ENCODE assay signal across 2 cellular contexts in genomic region chr4:153481474-153481873, GRCh38.
TF ChIP-seq lines count a peak whose summit lies in the region.

No MANE protein-coding gene starts in this region.

TF ChIP-seq in GM23338, 12 proteins besides CTCF, POLR2A, EP300 and RAD21:
- TF ChIP-seq ZNF114 (CRISPR knock-in tag; IDR thresholded peaks at IDR 0.05), result no peak
- TF ChIP-seq EZH2 (IDR thresholded peaks at IDR 0.05; ENCODE audit: low read depth, unreplicated experiment), result no peak
- TF ChIP-seq NANOG (IDR thresholded peaks at IDR 0.05; ENCODE audit: borderline replicate concordance), result no peak
- TF ChIP-seq ZNF331 (CRISPR knock-in tag; IDR thresholded peaks at IDR 0.05; ENCODE audit: low read depth), result no peak
- no peak for TF ChIP-seq JUNB (IDR thresholded peaks at IDR 0.05; ENCODE audit: unreplicated experiment)
- no peak for TF ChIP-seq STAT1 (IDR thresholded peaks at IDR 0.05; ENCODE audit: unreplicated experiment)
- TF ChIP-seq EZH2phosphoT487 (IDR thresholded peaks at IDR 0.05; ENCODE audit: unreplicated experiment), result no peak
- TF ChIP-seq, protein P1, sequence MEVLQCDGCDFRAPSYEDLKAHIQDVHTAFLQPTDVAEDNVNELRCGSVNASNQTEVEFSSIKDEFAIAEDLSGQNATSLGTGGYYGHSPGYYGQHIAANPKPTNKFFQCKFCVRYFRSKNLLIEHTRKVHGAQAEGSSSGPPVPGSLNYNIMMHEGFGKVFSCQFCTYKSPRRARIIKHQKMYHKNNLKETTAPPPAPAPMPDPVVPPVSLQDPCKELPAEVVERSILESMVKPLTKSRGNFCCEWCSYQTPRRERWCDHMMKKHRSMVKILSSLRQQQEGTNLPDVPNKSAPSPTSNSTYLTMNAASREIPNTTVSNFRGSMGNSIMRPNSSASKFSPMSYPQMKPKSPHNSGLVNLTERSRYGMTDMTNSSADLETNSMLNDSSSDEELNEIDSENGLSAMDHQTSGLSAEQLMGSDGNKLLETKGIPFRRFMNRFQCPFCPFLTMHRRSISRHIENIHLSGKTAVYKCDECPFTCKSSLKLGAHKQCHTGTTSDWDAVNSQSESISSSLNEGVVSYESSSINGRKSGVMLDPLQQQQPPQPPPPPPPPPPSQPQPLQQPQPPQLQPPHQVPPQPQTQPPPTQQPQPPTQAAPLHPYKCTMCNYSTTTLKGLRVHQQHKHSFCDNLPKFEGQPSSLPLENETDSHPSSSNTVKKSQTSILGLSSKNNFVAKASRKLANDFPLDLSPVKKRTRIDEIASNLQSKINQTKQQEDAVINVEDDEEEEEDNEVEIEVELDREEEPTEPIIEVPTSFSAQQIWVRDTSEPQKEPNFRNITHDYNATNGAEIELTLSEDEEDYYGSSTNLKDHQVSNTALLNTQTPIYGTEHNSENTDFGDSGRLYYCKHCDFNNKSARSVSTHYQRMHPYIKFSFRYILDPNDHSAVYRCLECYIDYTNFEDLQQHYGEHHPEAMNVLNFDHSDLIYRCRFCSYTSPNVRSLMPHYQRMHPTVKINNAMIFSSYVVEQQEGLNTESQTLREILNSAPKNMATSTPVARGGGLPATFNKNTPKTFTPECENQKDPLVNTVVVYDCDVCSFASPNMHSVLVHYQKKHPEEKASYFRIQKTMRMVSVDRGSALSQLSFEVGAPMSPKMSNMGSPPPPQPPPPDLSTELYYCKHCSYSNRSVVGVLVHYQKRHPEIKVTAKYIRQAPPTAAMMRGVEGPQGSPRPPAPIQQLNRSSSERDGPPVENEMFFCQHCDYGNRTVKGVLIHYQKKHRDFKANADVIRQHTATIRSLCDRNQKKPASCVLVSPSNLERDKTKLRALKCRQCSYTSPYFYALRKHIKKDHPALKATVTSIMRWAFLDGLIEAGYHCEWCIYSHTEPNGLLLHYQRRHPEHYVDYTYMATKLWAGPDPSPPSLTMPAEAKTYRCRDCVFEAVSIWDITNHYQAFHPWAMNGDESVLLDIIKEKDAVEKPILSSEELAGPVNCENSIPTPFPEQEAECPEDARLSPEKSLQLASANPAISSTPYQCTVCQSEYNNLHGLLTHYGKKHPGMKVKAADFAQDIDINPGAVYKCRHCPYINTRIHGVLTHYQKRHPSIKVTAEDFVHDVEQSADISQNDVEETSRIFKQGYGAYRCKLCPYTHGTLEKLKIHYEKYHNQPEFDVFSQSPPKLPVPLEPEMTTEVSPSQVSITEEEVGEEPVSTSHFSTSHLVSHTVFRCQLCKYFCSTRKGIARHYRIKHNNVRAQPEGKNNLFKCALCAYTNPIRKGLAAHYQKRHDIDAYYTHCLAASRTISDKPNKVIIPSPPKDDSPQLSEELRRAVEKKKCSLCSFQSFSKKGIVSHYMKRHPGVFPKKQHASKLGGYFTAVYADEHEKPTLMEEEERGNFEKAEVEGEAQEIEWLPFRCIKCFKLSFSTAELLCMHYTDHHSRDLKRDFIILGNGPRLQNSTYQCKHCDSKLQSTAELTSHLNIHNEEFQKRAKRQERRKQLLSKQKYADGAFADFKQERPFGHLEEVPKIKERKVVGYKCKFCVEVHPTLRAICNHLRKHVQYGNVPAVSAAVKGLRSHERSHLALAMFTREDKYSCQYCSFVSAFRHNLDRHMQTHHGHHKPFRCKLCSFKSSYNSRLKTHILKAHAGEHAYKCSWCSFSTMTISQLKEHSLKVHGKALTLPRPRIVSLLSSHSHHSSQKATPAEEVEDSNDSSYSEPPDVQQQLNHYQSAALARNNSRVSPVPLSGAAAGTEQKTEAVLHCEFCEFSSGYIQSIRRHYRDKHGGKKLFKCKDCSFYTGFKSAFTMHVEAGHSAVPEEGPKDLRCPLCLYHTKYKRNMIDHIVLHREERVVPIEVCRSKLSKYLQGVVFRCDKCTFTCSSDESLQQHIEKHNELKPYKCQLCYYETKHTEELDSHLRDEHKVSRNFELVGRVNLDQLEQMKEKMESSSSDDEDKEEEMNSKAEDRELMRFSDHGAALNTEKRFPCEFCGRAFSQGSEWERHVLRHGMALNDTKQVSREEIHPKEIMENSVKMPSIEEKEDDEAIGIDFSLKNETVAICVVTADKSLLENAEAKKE (CRISPR knock-in tag; IDR thresholded peaks at IDR 0.05), result no peak
- TF ChIP-seq POLR2AphosphoS5 (IDR thresholded peaks at IDR 0.05; ENCODE audit: low read depth), result no peak
TF ChIP-seq in GM23338: peak in this region for 0.

TF ChIP-seq in GM12878, 131 proteins besides CTCF, POLR2A, EP300 and RAD21:
- TF ChIP-seq BHLHE40 (IDR thresholded peaks at IDR 0.05; ENCODE audit: borderline replicate concordance in 1 of 2, low read depth in 2 of 2, low read length in 1 of 2) (peak; percentile 61 to 81), PAX5 (IDR thresholded peaks at IDR 0.05; ENCODE audit: borderline replicate concordance, low read depth, low read length) (peak; percentile 67; the same call in 1 of the 2 replicates), RCOR1 (conservative IDR thresholded peaks at IDR 0.05; ENCODE audit: low read depth, low read length) (no peak)
